10 cellular contexts compared by ENCODE assay signal in the genomic region with DNA sequence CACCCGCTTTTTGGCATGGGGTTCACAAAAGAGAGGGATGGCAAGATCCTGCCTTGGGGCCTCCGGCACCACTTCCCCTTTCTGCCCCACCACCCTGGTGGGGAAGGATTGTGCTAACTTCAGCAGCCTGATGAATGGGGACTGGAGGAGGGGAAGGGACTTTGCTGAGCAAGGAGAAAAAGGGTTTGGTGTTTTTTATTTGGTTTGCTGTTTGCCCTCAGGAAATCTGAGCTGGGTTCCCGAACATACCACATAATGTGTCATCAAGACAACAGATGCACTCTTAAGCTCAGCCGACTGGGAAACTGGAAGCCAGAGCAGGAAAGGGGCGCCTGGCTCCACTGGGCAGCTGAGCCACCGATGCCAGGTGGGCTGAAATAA. TPM values are rescaled to one million over a fixed set of nuclear protein-coding genes. Genes with fewer than 3 reads are reported as not detected.
A peak's percentile ranks its signal among the peaks of the same experiment; 100 is the strongest.
DNase-seq lines count a peak whose midpoint lies in the region; ATAC-seq and TF ChIP-seq lines count a peak whose summit lies in the region.
"Had no signal": no experiment of that assay in that cellular context is flagged by ENCODE, and none has a peak within 500 bp of the region (broad histone marks: within the 10 kb centered on the region; RNA-seq: fewer than 3 reads in every experiment).

No MANE protein-coding gene starts in this region.

- CTCF ChIA-PET in PC-9 (lab: Charles Lee) = no interaction called here

- TF ChIP-seq CTCF in PC-9 (conservative IDR thresholded peaks at IDR 0.05) = no peak
- no peak for TF ChIP-seq CTCF in Peyer's patch (IDR thresholded peaks at IDR 0.05)

- H3K27me3 ChIP-seq in PC-9 (ENCODE audit: insufficient read depth, low read depth) (no peaks in the 10 kb centered on the region; the same call in 1 of the 2 replicates), Peyer's patch (no peaks in the 10 kb centered on the region)

- H3F3A ChIP-seq in PC-9 (ENCODE audit: insufficient read depth, low read depth) = 0 out of 2 replicates have a peak, but pooled peaks cover 3% of the 10 kb centered on the region

- 0 out of 2 replicates have a peak overlapping the region, but pooled peaks have one; percentile 35 for H2AFZ ChIP-seq in PC-9

- H3K4me2 ChIP-seq in PC-9 = peak overlapping the region; percentile 65

- H3K4me1 ChIP-seq in PC-9 (replicated peaks; ENCODE audit: insufficient read depth) = peaks cover 20% of the 10 kb centered on the region
- H3K4me1 ChIP-seq in Peyer's patch = no peaks in the 10 kb centered on the region

- H3K27ac ChIP-seq in PC-9 (no peak overlapping the region), Peyer's patch (peak overlapping the region in 1 of 4 donors; percentile 2)

- H3K4me3 ChIP-seq in PC-9 = no peak overlapping the region
- H3K4me3 ChIP-seq in Peyer's patch = no peak overlapping the region

- ATAC-seq in sciatic nerve (peak; percentile 77), GM19397 (IDR thresholded peaks at IDR 0.05; ENCODE audit: unreplicated experiment) (no peak)
- no peak for ATAC-seq in activated CD4-positive, CD25-positive, alpha-beta regulatory T cell treated with anti-CD3 and anti-CD28 coated beads, Interleukin-2, amount 50 U/mL, for 24 hours

- intact Hi-C loops in PC-9 (cut with micrococcal nuclease; ENCODE audit: unreplicated experiment) (no loop called here), sciatic nerve (cut with DNase I) (no loop called here)

- DNase-seq in GM03348 (ENCODE audit: low spot score) = peak; percentile 80
- peak; percentile 24 to 60 for DNase-seq in PC-9
- DNase-seq in fibroblast of peridontal ligament (ENCODE audit: extremely low read depth) = peak; percentile 95
- no peak for DNase-seq in sciatic nerve (ENCODE audit: low spot score)
- no peak for DNase-seq in ureter (ENCODE audit: low spot score)
- DNase-seq in Peyer's patch = no peak
- DNase-seq: activated gamma-delta T cell; stimulated activated CD4-positive, alpha-beta T cell treated with anti-CD3 and anti-CD28 coated beads, Interleukin-2, amount 100 ng/mL, for 24 hours had no signal

- BruUV-seq in PC-9 (replicated peaks; lab: Mats Ljungman, UMichigan) = no TSS peak

- no peaks in the 10 kb centered on the region for H3K9me2 ChIP-seq in PC-9 (ENCODE audit: insufficient read depth)

- no peaks in the 10 kb centered on the region for H3K9me3 ChIP-seq in PC-9 (ENCODE audit: insufficient read depth, low read depth)
- H3K9me3 ChIP-seq in Peyer's patch = no peaks in the 10 kb centered on the region

- H4K20me1 ChIP-seq in PC-9 (ENCODE audit: insufficient read depth) = no peaks in the 10 kb centered on the region

- no peak for TF ChIP-seq POLR2A in Peyer's patch (IDR thresholded peaks at IDR 0.05)

- POLR2A ChIA-PET in PC-9 (lab: Charles Lee; ENCODE audit: unreplicated experiment) = interaction anchor here (0.6 kb wide), 1 partner anchor 86 kb away, joined by 14 read pairs; no protein-coding TSS in a partner anchor

- no peaks in the 10 kb centered on the region for H3K79me2 ChIP-seq in PC-9 (ENCODE audit: low read depth)

- H3K36me3 ChIP-seq in PC-9 (ENCODE audit: low read depth) = no peaks in the 10 kb centered on the region
- no peaks in the 10 kb centered on the region for H3K36me3 ChIP-seq in Peyer's patch

RNA-seq across cellular contexts. Expression of a gene that starts 19.9 kb away (rescaled TPM):
- total RNA-seq in PC-9 (2021) (0.50 TPM in 1 of 2 replicates, not detected in the other), sciatic nerve (50.3 TPM), ureter (3.4 TPM), Peyer's patch (1 to 10 TPM in 3 of 4 donors, under 1 TPM in 1; 0.70 to 2.5 (median 1.9) TPM)

Comparison
In these comparisons a context has a peak if more than half of its experiments do, and no peak if none do; other contexts are left out.
1. DNase-seq: peak in GM03348 (single experiment), PC-9 (2 of 2) and fibroblast of peridontal ligament (single experiment); none in sciatic nerve (single experiment), ureter (single experiment) and Peyer's patch (0 of 3).
2. RNA of a gene that starts 19.9 kb away (total RNA-seq): 50.3 TPM in sciatic nerve (single experiment); 3.4 TPM in ureter (single experiment), 0.70 to 2.5 TPM in Peyer's patch and 0.50 TPM in PC-9; every median in the first group is over 10 times any median in the second.